In genomic region chr7:44634187-44634838, GRCh38 we compare ENCODE assay signal across 7 cellular contexts. TPM values are rescaled to one million over a fixed set of nuclear protein-coding genes. Genes with fewer than 3 reads are reported as not detected.
DNase-seq lines count a peak whose midpoint lies in the region; ATAC-seq and TF ChIP-seq lines count a peak whose summit lies in the region.

No MANE protein-coding gene starts in this region.

- no peak overlapping the region for H2BK20ac ChIP-seq in H9 (ENCODE audit: low read depth, low read length, poor library complexity, severe bottlenecking)

- H3K79me2 ChIP-seq in fibroblast of lung (ENCODE audit: control insufficient read depth, insufficient read depth, low read length) (no peaks in the 10 kb centered on the region), H9 (ENCODE audit: insufficient read depth, low read length) (no peaks in the 10 kb centered on the region)

- peak overlapping the region; percentile 99 for H3K27ac ChIP-seq in RWPE1
- H3K27ac ChIP-seq in fibroblast of lung (ENCODE audit: insufficient read depth, low read length) = peak overlapping the region; percentile 62
- H3K27ac ChIP-seq in H9 (ENCODE audit: insufficient read length, low read depth, low read length) = no peak overlapping the region

- H3K9me3 ChIP-seq in fibroblast of lung (ENCODE audit: control insufficient read depth, insufficient read depth, low read depth, low read length) (no peaks in the 10 kb centered on the region), H9 (ENCODE audit: control insufficient read depth, low read depth, low read length) (no peaks in the 10 kb centered on the region)

- no peak overlapping the region for H2BK120ac ChIP-seq in H9 (ENCODE audit: low read depth, low read length, poor library complexity, severe bottlenecking)

- no peak overlapping the region for H3K18ac ChIP-seq in H9 (ENCODE audit: insufficient read length, low read depth, low read length)

- WGBS in H9 (ENCODE audit: extremely low coverage, insufficient read length, low lambda C conversion rate) = no CpG with 5 or more reads among the region's 5 CpGs

- no peak overlapping the region for H2AK5ac ChIP-seq in H9 (ENCODE audit: insufficient read length, low read length)

- H3K4me3 Mint-ChIP-seq in HFFc6 (no peak overlapping the region), H9 (no peak overlapping the region)
- peak overlapping the region; percentile 52 for H3K4me3 Mint-ChIP-seq in stimulated activated effector memory CD8-positive, alpha-beta T cell treated with anti-CD3 and anti-CD28 coated beads, Interleukin-12 subunit alpha, Interleukin-12 subunit beta, amount 100 ng/mL, for 72 hours

- peaks cover 29% of the 10 kb centered on the region for H3K4me1 ChIP-seq in fibroblast of lung (ENCODE audit: control insufficient read depth, extremely low read depth, insufficient read depth, low read length)
- H3K4me1 ChIP-seq in H9 (ENCODE audit: insufficient read depth, low read length) = peaks cover 2% of the 10 kb centered on the region; the same call in 1 of the 2 replicates

- no peak overlapping the region for H3K9ac ChIP-seq in fibroblast of lung (ENCODE audit: insufficient read depth, low read length)
- H3K9ac ChIP-seq in H9 (ENCODE audit: extremely low read depth, insufficient read length, low read length) = no peak overlapping the region

- H3K9me3 Mint-ChIP-seq in HFFc6 (no peaks in the 10 kb centered on the region), H9 (no peaks in the 10 kb centered on the region)
- H3K9me3 Mint-ChIP-seq in stimulated activated effector memory CD8-positive, alpha-beta T cell treated with anti-CD3 and anti-CD28 coated beads, Interleukin-12 subunit alpha, Interleukin-12 subunit beta, amount 100 ng/mL, for 72 hours = no peaks in the 10 kb centered on the region

- H4K5ac ChIP-seq in H9 (ENCODE audit: insufficient read length, low read depth, low read length) = no peak overlapping the region

- no peaks in the 10 kb centered on the region for H3K23me2 ChIP-seq in H9 (ENCODE audit: insufficient read length, low read depth, low read length, poor library complexity, severe bottlenecking)

- H3K4me3 ChIP-seq in fibroblast of lung (replicated peaks in 1 of 4; ENCODE audit: control extremely low read depth in 1 of 4, insufficient read depth in 1 of 4, low read depth in 3 of 4, low read length in 4 of 4) = no peak overlapping the region

- H3K4me2 ChIP-seq in fibroblast of lung (ENCODE audit: extremely low read depth, insufficient read depth, low read length) (no peak overlapping the region), H9 (ENCODE audit: insufficient read depth, insufficient read length, low read length) (no peak overlapping the region)

- no peak overlapping the region for H3K4ac ChIP-seq in H9 (ENCODE audit: low read depth, low read length)

- no peak overlapping the region for H2AFZ ChIP-seq in fibroblast of lung (ENCODE audit: low read length)
- no peak overlapping the region for H2AFZ ChIP-seq in H9 (ENCODE audit: low read length)

- H3K36me3 ChIP-seq in fibroblast of lung (ENCODE audit: control insufficient read depth, insufficient read depth, low read length) = peaks cover 4% of the 10 kb centered on the region

- no peaks in the 10 kb centered on the region; the same call in 1 of the 2 replicates for H3K27me3 Mint-ChIP-seq in HFFc6 (ENCODE audit: insufficient read depth)
- H3K27me3 Mint-ChIP-seq in H9 (ENCODE audit: low read depth) = no peaks in the 10 kb centered on the region

- no peak overlapping the region for H3K56ac ChIP-seq in H9 (ENCODE audit: insufficient read length, low read depth, low read length)

- H3K14ac ChIP-seq in H9 (ENCODE audit: insufficient read depth, low read length) = no peak overlapping the region

- H3K79me1 ChIP-seq in H9 (ENCODE audit: insufficient read depth, low read depth, low read length, poor library complexity, severe bottlenecking) = no peaks in the 10 kb centered on the region

- H3K4me1 Mint-ChIP-seq in HFFc6 (ENCODE audit: low read depth) (peaks cover 66% of the 10 kb centered on the region), H9 (peaks cover 54% of the 10 kb centered on the region in 2 experiments)
- H3K4me1 Mint-ChIP-seq in stimulated activated effector memory CD8-positive, alpha-beta T cell treated with anti-CD3 and anti-CD28 coated beads, Interleukin-12 subunit alpha, Interleukin-12 subunit beta, amount 100 ng/mL, for 72 hours = peaks cover 93% of the 10 kb centered on the region

- H2BK12ac ChIP-seq in H9 (ENCODE audit: insufficient read length, low read depth, low read length) = no peak overlapping the region

- no peak overlapping the region for H4K91ac ChIP-seq in H9 (ENCODE audit: insufficient read length, low read depth, low read length)

- H4K20me1 ChIP-seq in fibroblast of lung (ENCODE audit: control insufficient read depth, extremely low read depth, insufficient read depth, low read length) = no peaks in the 10 kb centered on the region
- H4K20me1 ChIP-seq in H9 (ENCODE audit: control insufficient read depth, insufficient read depth, insufficient read length) = no peaks in the 10 kb centered on the region

- H4K8ac ChIP-seq in H9 (replicated peaks; ENCODE audit: insufficient read length, low read depth, low read length) = no peak overlapping the region

- H3T11ph ChIP-seq in H9 (ENCODE audit: low read length) = no peak overlapping the region

- ATAC-seq in stimulated activated effector memory CD8-positive, alpha-beta T cell treated with anti-CD3 and anti-CD28 coated beads, Interleukin-12 subunit alpha, Interleukin-12 subunit beta, amount 100 ng/mL, for 72 hours = no peak
- ATAC-seq in GM18519 (IDR thresholded peaks at IDR 0.05; ENCODE audit: low FRiP score, unreplicated experiment) = no peak

- CTCF ChIA-PET in RWPE1 (lab: Yijun Ruan, JAX) = interaction anchor here (0.5 kb wide), 2 partner anchors 35 to 197 kb away, joined by 3 read pairs; no protein-coding TSS in a partner anchor

- DNase-seq in HFFc6 (no peak), RWPE1 (ENCODE audit: low spot score) (no peak), fibroblast of lung (ENCODE audit: low read depth in 2 of 2) (peak in 1 of 2 donors; percentile 26), H9 (no peak)
- no peak for DNase-seq in stimulated activated effector memory CD8-positive, alpha-beta T cell treated with anti-CD3 and anti-CD28 coated beads, Interleukin-12 subunit alpha, Interleukin-12 subunit beta, amount 100 ng/mL, for 72 hours (ENCODE audit: low spot score in 2 of 2)
- DNase-seq in stimulated activated CD4-positive, alpha-beta T cell treated with anti-CD3 and anti-CD28 coated beads, Interleukin-12 subunit alpha, Interleukin-12 subunit beta, amount 100 ng/mL, for 4 hours = no peak

- H2BK15ac ChIP-seq in H9 (ENCODE audit: low read depth, low read length) = no peak overlapping the region

- peak overlapping the region; percentile 86 for H3K27ac Mint-ChIP-seq in HFFc6
- H3K27ac Mint-ChIP-seq in stimulated activated effector memory CD8-positive, alpha-beta T cell treated with anti-CD3 and anti-CD28 coated beads, Interleukin-12 subunit alpha, Interleukin-12 subunit beta, amount 100 ng/mL, for 72 hours = peak overlapping the region; percentile 93
- H3K27ac Mint-ChIP-seq in H9 = no peak overlapping the region; a peak in 2 of 7 replicates

- no peak overlapping the region for H2BK5ac ChIP-seq in H9 (ENCODE audit: insufficient read length, low read length)

- H3K36me3 Mint-ChIP-seq in HFFc6 (ENCODE audit: low read depth) (peaks cover 13% of the 10 kb centered on the region), H9 (ENCODE audit: insufficient read depth in 1 of 3, low read depth in 3 of 3) (peaks cover 0 to 14% (median 0%) of the 10 kb centered on the region in 3 experiments; a peak in 4 of 7 replicates)
- H3K36me3 Mint-ChIP-seq in stimulated activated effector memory CD8-positive, alpha-beta T cell treated with anti-CD3 and anti-CD28 coated beads, Interleukin-12 subunit alpha, Interleukin-12 subunit beta, amount 100 ng/mL, for 72 hours = peaks cover 36% of the 10 kb centered on the region

- POLR2A ChIA-PET in RWPE1 (lab: Yijun Ruan, JAX; ENCODE audit: low non-redundant PET) = no interaction called here

- H3K27me3 ChIP-seq in fibroblast of lung (ENCODE audit: control insufficient read depth, insufficient read depth, low read length) (no peaks in the 10 kb centered on the region), H9 (ENCODE audit: insufficient read depth, low read length) (no peaks in the 10 kb centered on the region)

- TF ChIP-seq CTCF in HFFc6 (IDR thresholded peaks at IDR 0.05) (no peak), RWPE1 (conservative IDR thresholded peaks at IDR 0.05; ENCODE audit: low read depth) (no peak), fibroblast of lung (conservative IDR thresholded peaks at IDR 0.05 in 1 of 2, IDR thresholded peaks at IDR 0.05 in 1 of 2; ENCODE audit: low read depth in 1 of 2, low read length in 2 of 2) (no peak), H9 (conservative IDR thresholded peaks at IDR 0.05) (no peak)

- no peak overlapping the region for H3K23ac ChIP-seq in H9 (ENCODE audit: insufficient read length, low read depth, low read length)

RNA-seq across cellular contexts. Expression of gene OGDH, which starts 27.9 kb away (rescaled TPM):
- 10 to 100 TPM; 77.8 to 88.2 (median 80.2) TPM for total RNA-seq in HFFc6 (2021; fragmentation: NEBNext Ultra II Directional; extraction: Animal tissue kit (Norgen Biotek cat#: 25700))
- total RNA-seq in fibroblast of lung (40.8 and 69.2 TPM in 2 replicates), H9 (2021) (75.3 and 77.3 TPM in 2 replicates)
- 60.8 and 74.9 TPM in 2 replicates for polyA plus RNA-seq in fibroblast of lung
- 63.2 and 64.3 TPM in 2 replicates for polyA plus RNA-seq in fibroblast of lung (2012)
- 239 and 248 TPM in 2 replicates for polyA minus RNA-seq in fibroblast of lung (ENCODE audit: low replicate concordance)

RNA-seq across cellular contexts. Expression of gene TMED4, which starts 52.3 kb away (rescaled TPM):
- total RNA-seq in HFFc6 (2021; fragmentation: NEBNext Ultra II Directional; extraction: Animal tissue kit (Norgen Biotek cat#: 25700)) = 10 to 100 TPM; 73.7 to 89.7 (median 80.7) TPM
- total RNA-seq in fibroblast of lung (74.7 and 101 TPM in 2 replicates), H9 (2021) (60.3 and 62.4 TPM in 2 replicates)
- 74.5 and 81.5 TPM in 2 replicates for polyA plus RNA-seq in fibroblast of lung
- polyA plus RNA-seq in fibroblast of lung (2012) = 48.0 and 53.9 TPM in 2 replicates
- polyA minus RNA-seq in fibroblast of lung (ENCODE audit: low replicate concordance) = 38.7 and 80.9 TPM in 2 replicates

Comparison
In these comparisons a context has a peak if more than half of its experiments do, and no peak if none do; other contexts are left out.
1. H3K27ac Mint-ChIP-seq: peak in HFFc6 (single experiment) and stimulated activated effector memory CD8-positive, alpha-beta T cell treated with anti-CD3 and anti-CD28 coated beads, Interleukin-12 subunit alpha, Interleukin-12 subunit beta, amount 100 ng/mL, for 72 hours (single experiment); none in H9 (0 of 3).